9 cellular contexts compared by ENCODE assay signal in the genomic region with DNA sequence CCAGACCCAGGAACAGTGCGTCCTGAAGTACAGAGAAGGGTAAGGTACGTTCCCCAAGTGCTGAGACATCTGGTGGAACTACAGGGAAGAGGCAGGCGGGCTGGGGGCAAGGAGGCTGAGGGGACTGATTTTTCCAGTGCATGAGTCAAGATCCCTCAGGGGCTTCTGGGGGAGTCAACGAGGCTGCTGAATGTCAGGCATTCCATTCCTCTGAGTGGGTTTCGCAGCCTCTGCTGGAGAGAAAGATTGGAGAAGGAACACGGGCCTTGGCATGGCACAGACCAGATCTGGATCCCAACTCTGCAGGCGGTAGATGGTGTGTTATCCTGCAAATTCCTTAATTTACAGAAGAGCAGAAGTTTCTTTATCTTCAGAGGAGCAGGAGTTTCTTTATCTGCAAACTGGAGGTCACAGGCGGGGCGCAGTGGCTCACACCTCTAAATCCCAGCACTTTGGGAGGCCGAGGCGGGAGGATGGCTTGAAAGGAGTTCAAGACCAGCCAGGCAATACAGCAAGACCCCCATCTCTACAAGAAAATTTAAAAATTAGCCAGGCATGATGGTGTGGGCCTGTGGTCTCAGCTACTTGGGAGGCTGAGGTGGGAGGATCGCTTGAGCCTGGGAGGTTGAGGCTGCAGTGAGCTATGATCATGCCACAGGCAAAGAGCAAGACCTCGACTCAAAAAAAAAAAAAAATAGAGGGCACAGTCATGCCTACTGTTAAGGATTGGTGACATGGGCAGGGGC.
DNase-seq lines count a peak whose midpoint lies in the region; ATAC-seq and TF ChIP-seq lines count a peak whose summit lies in the region.
"Had no signal": no experiment of that assay in that cellular context is flagged by ENCODE, and none has a peak within 500 bp of the region (broad histone marks: within the 10 kb centered on the region; RNA-seq: fewer than 3 reads in every experiment).

No MANE protein-coding gene starts in this region.

- intact Hi-C loops in PC-3 (cut with micrococcal nuclease) (loop anchor here (1.0 to 2.0 kb wide), 4 partner anchors 8 to 173 kb away; no protein-coding TSS in a partner anchor), esophagus muscularis mucosa (cut with DNase I) (no loop called here)

- H3K4me3 Mint-ChIP-seq in nephron progenitor cell, result peak overlapping the region; percentile 30

- H3K4me1 ChIP-seq in PC-3 (ENCODE audit: insufficient read depth, low read length) (peaks cover 29% of the 10 kb centered on the region), esophagus muscularis mucosa (peaks cover 0 to 25% (median 11%) of the 10 kb centered on the region in 4 donors)

- H3K9me3 ChIP-seq in PC-3 (ENCODE audit: low read length) (no peaks in the 10 kb centered on the region), esophagus muscularis mucosa (peaks cover 0 to 3% (median 0%) of the 10 kb centered on the region in 4 donors)

- H3K27ac Mint-ChIP-seq in nephron progenitor cell, result peak overlapping the region; percentile 10

- no TSS peak for BruUV-seq in PC-3 (replicated peaks; lab: Mats Ljungman, UMichigan)

- POLR2A ChIA-PET in PC-3 (lab: Charles Lee; ENCODE audit: unreplicated experiment), result no interaction called here

- H2AFZ ChIP-seq in PC-3 (ENCODE audit: low read length), result peak overlapping the region; percentile 52

- ATAC-seq in PC-3 (peak; percentile 95), HG02763 (IDR thresholded peaks at IDR 0.05; ENCODE audit: unreplicated experiment) (no peak), HG03521 (IDR thresholded peaks at IDR 0.05; ENCODE audit: unreplicated experiment) (no peak)

- no peaks in the 10 kb centered on the region for H4K20me1 ChIP-seq in PC-3 (ENCODE audit: low read length)

- peak overlapping the region; percentile 42 for H3K9ac ChIP-seq in PC-3 (ENCODE audit: low read length)

- no peak for TF ChIP-seq POLR2A in esophagus muscularis mucosa (IDR thresholded peaks at IDR 0.05; ENCODE audit: low read depth)

- peaks cover 3% of the 10 kb centered on the region for H3K9me3 Mint-ChIP-seq in nephron progenitor cell

- CTCF ChIA-PET in PC-3 (lab: Charles Lee), result no interaction called here

- H3K4me3 ChIP-seq in PC-3 (ENCODE audit: low read length) (no peak overlapping the region), esophagus muscularis mucosa (no peak overlapping the region)

- peaks cover 35% of the 10 kb centered on the region for H3K4me1 Mint-ChIP-seq in nephron progenitor cell

- no peaks in the 10 kb centered on the region for H3F3A ChIP-seq in PC-3 (ENCODE audit: low read length, unreplicated experiment)

- 74% methylated on average over 13 of the region's 13 CpGs for WGBS in esophagus muscularis mucosa

- no peak for TF ChIP-seq EP300 in esophagus muscularis mucosa (IDR thresholded peaks at IDR 0.05)

- H3K4me2 ChIP-seq in PC-3 (ENCODE audit: low read length), result peak overlapping the region; percentile 55

- DNase-seq in AG09319 (ENCODE audit: extremely low read depth, low read depth), result peak; percentile 89
- peak; percentile 99 for DNase-seq in PC-3
- DNase-seq in esophagus muscularis mucosa (ENCODE audit: extremely low spot score), result peak; percentile 93
- DNase-seq in nephron progenitor cell, result peak; percentile 36
- no peak for DNase-seq in stimulated activated CD8-positive, alpha-beta memory T cell treated with anti-CD3 and anti-CD28 coated beads, Interleukin-4, amount 100 ng/mL, for 48 hours
- no peak for DNase-seq in activated effector memory CD4-positive, alpha-beta T cell treated with anti-CD3 and anti-CD28 coated beads, Interleukin-2, amount 50 U/mL, for 16 hours
- DNase-seq: DND-41 had no signal

- peaks cover 10% of the 10 kb centered on the region for H3K27me3 Mint-ChIP-seq in nephron progenitor cell (ENCODE audit: low read depth, poor library complexity)

- H3K27me3 ChIP-seq in PC-3 (ENCODE audit: low read length) (no peaks in the 10 kb centered on the region), esophagus muscularis mucosa (no peaks in the 10 kb centered on the region)

- H3K9me2 ChIP-seq in PC-3 (replicated peaks; ENCODE audit: low read length), result no peaks in the 10 kb centered on the region

- H3K36me3 ChIP-seq in PC-3 (ENCODE audit: low read depth, low read length) (no peaks in the 10 kb centered on the region), esophagus muscularis mucosa (no peaks in the 10 kb centered on the region)

- no peaks in the 10 kb centered on the region for H3K79me2 ChIP-seq in PC-3 (ENCODE audit: low read length)

- TF ChIP-seq CTCF in AG09319 (IDR thresholded peaks at IDR 0.05; ENCODE audit: low read depth, low read length) (peak; percentile 71), PC-3 (conservative IDR thresholded peaks at IDR 0.05; ENCODE audit: low read depth, low read length) (peak; percentile 71), esophagus muscularis mucosa (IDR thresholded peaks at IDR 0.05) (peak in 1 of 3 experiments; percentile 25), nephron progenitor cell (IDR thresholded peaks at IDR 0.05) (no peak)

- H3K27ac ChIP-seq in PC-3 (ENCODE audit: low read length), result peak overlapping the region; percentile 76
- peak overlapping the region in 1 of 4 donors; percentile 13 for H3K27ac ChIP-seq in esophagus muscularis mucosa (replicated peaks in 1 of 4)

- H3K36me3 Mint-ChIP-seq in nephron progenitor cell (ENCODE audit: low read depth), result no peaks in the 10 kb centered on the region

Comparison
In these comparisons a context has a peak if more than half of its experiments do, and no peak if none do; other contexts are left out.
1. DNase-seq: peak in AG09319 (single experiment), PC-3 (single experiment), esophagus muscularis mucosa (single experiment) and nephron progenitor cell (single experiment); none in stimulated activated CD8-positive, alpha-beta memory T cell treated with anti-CD3 and anti-CD28 coated beads, Interleukin-4, amount 100 ng/mL, for 48 hours (single experiment) and activated effector memory CD4-positive, alpha-beta T cell treated with anti-CD3 and anti-CD28 coated beads, Interleukin-2, amount 50 U/mL, for 16 hours (single experiment).